In the genomic region with DNA sequence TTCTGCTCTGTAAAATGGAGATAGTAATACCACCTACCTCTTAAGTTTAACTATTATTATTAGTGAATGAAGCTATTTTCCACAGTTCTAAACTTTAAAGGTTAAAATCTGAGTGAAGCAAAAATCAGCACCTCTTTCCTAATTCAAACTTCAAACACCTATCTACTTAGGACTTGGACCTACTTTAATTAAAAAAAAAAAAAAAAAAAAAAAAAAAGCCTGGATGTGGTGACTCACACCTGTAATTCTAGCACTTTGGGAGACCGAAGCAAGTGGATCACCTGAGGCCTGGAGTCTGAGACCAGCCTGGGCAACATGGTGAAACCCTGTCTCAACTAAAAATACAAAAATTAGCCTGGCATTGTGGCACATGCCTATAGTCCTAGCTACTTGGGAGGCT, we compare ENCODE assay signal across 13 cellular contexts.
"Had no signal": no experiment of that assay in that cellular context is flagged by ENCODE, and none has a peak within 500 bp of the region (broad histone marks: within the 10 kb centered on the region; RNA-seq: fewer than 3 reads in every experiment).

No MANE protein-coding gene starts in this region.

- H3K27me3 ChIP-seq: ascending aorta, esophagus muscularis mucosa, neutrophil, vagina had no signal

- H3K9me3 Mint-ChIP-seq: activated B cell treated with CpG ODN at 0.5 μM for 24 hours; activated CD4-positive, alpha-beta T cell treated with anti-CD3 and anti-CD28 coated beads, Interleukin-2, amount 10 ng/mL, durations not matched to agents 24 days and 14 days; naive B cell; stimulated activated naive B cell treated with anti-CD40 and anti-IgM and Interleukin-4, amounts not matched to agents 10 μg/mL and 1 μg/mL and 100 μg/mL, for 72 hours; T-helper 1 cell treated with Interleukin-12 subunit alpha and Interleukin-12 subunit beta and Interleukin-4 antibody, amounts not matched to agents 30 μg/mL and 1 μg/mL, for 36 hours had no signal

- H3K27me3 Mint-ChIP-seq: activated B cell treated with CpG ODN at 0.5 μM for 24 hours; activated CD4-positive, alpha-beta T cell treated with anti-CD3 and anti-CD28 coated beads, Interleukin-2, amount 10 ng/mL, durations not matched to agents 24 days and 14 days; naive B cell; stimulated activated naive B cell treated with anti-CD40 and anti-IgM and Interleukin-4, amounts not matched to agents 10 μg/mL and 1 μg/mL and 100 μg/mL, for 72 hours had no signal

- H3K36me3 Mint-ChIP-seq: naive B cell had no signal

- H3K4me3 Mint-ChIP-seq: activated B cell treated with CpG ODN at 0.5 μM for 24 hours; activated CD4-positive, alpha-beta T cell treated with anti-CD3 and anti-CD28 coated beads, Interleukin-2, amount 10 ng/mL, durations not matched to agents 24 days and 14 days; stimulated activated naive B cell treated with anti-CD40 and anti-IgM and Interleukin-4, amounts not matched to agents 10 μg/mL and 1 μg/mL and 100 μg/mL, for 72 hours; T-helper 1 cell treated with Interleukin-12 subunit alpha and Interleukin-12 subunit beta and Interleukin-4 antibody, amounts not matched to agents 30 μg/mL and 1 μg/mL, for 36 hours had no signal

- H3K36me3 ChIP-seq: ascending aorta, neutrophil, tibial artery, vagina had no signal

- H3K27ac ChIP-seq: neutrophil, tibial artery, vagina had no signal

- H3K4me3 ChIP-seq: ascending aorta, esophagus muscularis mucosa, tibial artery, vagina had no signal

- ATAC-seq: left lobe of liver; stimulated activated naive B cell treated with anti-CD40 and anti-IgM and Interleukin-4, amounts not matched to agents 10 μg/mL and 1 μg/mL and 100 μg/mL, for 72 hours had no signal

- H3K9me3 ChIP-seq: ascending aorta, esophagus muscularis mucosa, neutrophil, tibial artery, vagina had no signal

- H3K27ac Mint-ChIP-seq: activated B cell treated with CpG ODN at 0.5 μM for 24 hours; activated CD4-positive, alpha-beta T cell treated with anti-CD3 and anti-CD28 coated beads, Interleukin-2, amount 10 ng/mL, durations not matched to agents 24 days and 14 days; stimulated activated naive B cell treated with anti-CD40 and anti-IgM and Interleukin-4, amounts not matched to agents 10 μg/mL and 1 μg/mL and 100 μg/mL, for 72 hours had no signal

- DNase-seq: activated B cell treated with CpG ODN at 0.5 μM for 24 hours; activated CD4-positive, alpha-beta T cell treated with anti-CD3 and anti-CD28 coated beads, Interleukin-2, amount 10 ng/mL, durations not matched to agents 24 days and 14 days; hippocampal formation; naive B cell; stimulated activated CD4-positive, alpha-beta T cell treated with anti-CD3 and anti-CD28 coated beads, Interleukin-2, amount 100 ng/mL, for 48 hours; stimulated activated naive B cell treated with anti-CD40 and anti-IgM and Interleukin-4, amounts not matched to agents 10 μg/mL and 1 μg/mL and 100 μg/mL, for 72 hours; tibial artery had no signal
